Comparison of ENCODE assay signal across 1 cellular context in genomic region chr3:115401891-115402501, GRCh38.
TF ChIP-seq lines count a peak whose summit lies in the region.

No MANE protein-coding gene starts in this region.

TF ChIP-seq in IMR-90, 13 proteins besides CTCF, POLR2A, EP300 and RAD21 (continued from another document):
- no peak for TF ChIP-seq ELK1 (IDR thresholded peaks at IDR 0.05; ENCODE audit: borderline replicate concordance, low read depth, low read length)
- no peak for TF ChIP-seq MXI1 (IDR thresholded peaks at IDR 0.05; ENCODE audit: borderline replicate concordance, low read depth, low read length)
- TF ChIP-seq BHLHE40 (IDR thresholded peaks at IDR 0.05; ENCODE audit: low read depth, low read length) = peak; percentile 33; the same call in 1 of the 2 replicates
- TF ChIP-seq MAFK (IDR thresholded peaks at IDR 0.05; ENCODE audit: low read depth, low read length) = no peak
